1 cellular context compared by ENCODE assay signal in the genomic region with DNA sequence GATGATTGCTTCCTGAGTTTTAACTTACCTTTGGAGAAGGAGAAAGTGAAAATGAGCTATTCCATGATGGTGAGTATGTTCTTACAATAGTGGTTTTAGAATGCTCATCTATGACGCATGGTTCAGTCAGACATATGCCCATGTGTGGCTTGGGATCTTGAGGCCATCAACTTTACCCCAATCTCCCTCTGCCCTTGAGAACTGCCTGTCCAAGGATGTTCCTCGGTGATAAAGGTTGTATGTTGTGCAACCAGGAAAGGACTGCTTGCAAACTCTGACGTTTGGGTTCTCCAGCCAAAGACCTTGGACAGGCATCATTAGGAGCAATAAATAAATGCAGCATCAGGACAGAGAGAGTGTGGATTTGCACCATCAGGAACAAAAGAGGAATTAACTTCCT.
TF ChIP-seq lines count a peak whose summit lies in the region.

No MANE protein-coding gene starts in this region.

TF ChIP-seq in SK-N-SH, 30 proteins besides CTCF, POLR2A, EP300 and RAD21:
- TF ChIP-seq POLR2AphosphoS5 (IDR thresholded peaks at IDR 0.05; ENCODE audit: low read depth, low read length) (no peak), EZH2phosphoT487 (IDR thresholded peaks at IDR 0.05; ENCODE audit: borderline replicate concordance, low read depth) (no peak), SIN3A (IDR thresholded peaks at IDR 0.05; ENCODE audit: borderline replicate concordance, low read depth, low read length) (no peak), FOXM1 (IDR thresholded peaks at IDR 0.05; ENCODE audit: low read depth) (no peak), NFIC (IDR thresholded peaks at IDR 0.05; ENCODE audit: borderline replicate concordance) (no peak), TCF12 (IDR thresholded peaks at IDR 0.05) (no peak), FOXJ3 (CRISPR knock-in tag; IDR thresholded peaks at IDR 0.05) (no peak), JUND (IDR thresholded peaks at IDR 0.05) (no peak), SMC3 (IDR thresholded peaks at IDR 0.05; ENCODE audit: low read depth, low read length) (no peak), RXRA (IDR thresholded peaks at IDR 0.05; ENCODE audit: borderline replicate concordance, low read depth) (no peak)
- TF ChIP-seq, protein P1, sequence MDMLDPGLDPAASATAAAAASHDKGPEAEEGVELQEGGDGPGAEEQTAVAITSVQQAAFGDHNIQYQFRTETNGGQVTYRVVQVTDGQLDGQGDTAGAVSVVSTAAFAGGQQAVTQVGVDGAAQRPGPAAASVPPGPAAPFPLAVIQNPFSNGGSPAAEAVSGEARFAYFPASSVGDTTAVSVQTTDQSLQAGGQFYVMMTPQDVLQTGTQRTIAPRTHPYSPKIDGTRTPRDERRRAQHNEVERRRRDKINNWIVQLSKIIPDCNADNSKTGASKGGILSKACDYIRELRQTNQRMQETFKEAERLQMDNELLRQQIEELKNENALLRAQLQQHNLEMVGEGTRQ (IDR thresholded peaks at IDR 0.05; ENCODE audit: borderline replicate concordance, low read depth, low read length) = no peak
- TF ChIP-seq, protein P2, sequence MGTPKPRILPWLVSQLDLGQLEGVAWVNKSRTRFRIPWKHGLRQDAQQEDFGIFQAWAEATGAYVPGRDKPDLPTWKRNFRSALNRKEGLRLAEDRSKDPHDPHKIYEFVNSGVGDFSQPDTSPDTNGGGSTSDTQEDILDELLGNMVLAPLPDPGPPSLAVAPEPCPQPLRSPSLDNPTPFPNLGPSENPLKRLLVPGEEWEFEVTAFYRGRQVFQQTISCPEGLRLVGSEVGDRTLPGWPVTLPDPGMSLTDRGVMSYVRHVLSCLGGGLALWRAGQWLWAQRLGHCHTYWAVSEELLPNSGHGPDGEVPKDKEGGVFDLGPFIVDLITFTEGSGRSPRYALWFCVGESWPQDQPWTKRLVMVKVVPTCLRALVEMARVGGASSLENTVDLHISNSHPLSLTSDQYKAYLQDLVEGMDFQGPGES (IDR thresholded peaks at IDR 0.05; ENCODE audit: low read depth, low read length) = no peak
- TF ChIP-seq, protein P3, sequence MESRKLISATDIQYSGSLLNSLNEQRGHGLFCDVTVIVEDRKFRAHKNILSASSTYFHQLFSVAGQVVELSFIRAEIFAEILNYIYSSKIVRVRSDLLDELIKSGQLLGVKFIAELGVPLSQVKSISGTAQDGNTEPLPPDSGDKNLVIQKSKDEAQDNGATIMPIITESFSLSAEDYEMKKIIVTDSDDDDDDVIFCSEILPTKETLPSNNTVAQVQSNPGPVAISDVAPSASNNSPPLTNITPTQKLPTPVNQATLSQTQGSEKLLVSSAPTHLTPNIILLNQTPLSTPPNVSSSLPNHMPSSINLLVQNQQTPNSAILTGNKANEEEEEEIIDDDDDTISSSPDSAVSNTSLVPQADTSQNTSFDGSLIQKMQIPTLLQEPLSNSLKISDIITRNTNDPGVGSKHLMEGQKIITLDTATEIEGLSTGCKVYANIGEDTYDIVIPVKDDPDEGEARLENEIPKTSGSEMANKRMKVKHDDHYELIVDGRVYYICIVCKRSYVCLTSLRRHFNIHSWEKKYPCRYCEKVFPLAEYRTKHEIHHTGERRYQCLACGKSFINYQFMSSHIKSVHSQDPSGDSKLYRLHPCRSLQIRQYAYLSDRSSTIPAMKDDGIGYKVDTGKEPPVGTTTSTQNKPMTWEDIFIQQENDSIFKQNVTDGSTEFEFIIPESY (IDR thresholded peaks at IDR 0.05; ENCODE audit: borderline replicate concordance, low read depth) = no peak
- TF ChIP-seq, protein P4, sequence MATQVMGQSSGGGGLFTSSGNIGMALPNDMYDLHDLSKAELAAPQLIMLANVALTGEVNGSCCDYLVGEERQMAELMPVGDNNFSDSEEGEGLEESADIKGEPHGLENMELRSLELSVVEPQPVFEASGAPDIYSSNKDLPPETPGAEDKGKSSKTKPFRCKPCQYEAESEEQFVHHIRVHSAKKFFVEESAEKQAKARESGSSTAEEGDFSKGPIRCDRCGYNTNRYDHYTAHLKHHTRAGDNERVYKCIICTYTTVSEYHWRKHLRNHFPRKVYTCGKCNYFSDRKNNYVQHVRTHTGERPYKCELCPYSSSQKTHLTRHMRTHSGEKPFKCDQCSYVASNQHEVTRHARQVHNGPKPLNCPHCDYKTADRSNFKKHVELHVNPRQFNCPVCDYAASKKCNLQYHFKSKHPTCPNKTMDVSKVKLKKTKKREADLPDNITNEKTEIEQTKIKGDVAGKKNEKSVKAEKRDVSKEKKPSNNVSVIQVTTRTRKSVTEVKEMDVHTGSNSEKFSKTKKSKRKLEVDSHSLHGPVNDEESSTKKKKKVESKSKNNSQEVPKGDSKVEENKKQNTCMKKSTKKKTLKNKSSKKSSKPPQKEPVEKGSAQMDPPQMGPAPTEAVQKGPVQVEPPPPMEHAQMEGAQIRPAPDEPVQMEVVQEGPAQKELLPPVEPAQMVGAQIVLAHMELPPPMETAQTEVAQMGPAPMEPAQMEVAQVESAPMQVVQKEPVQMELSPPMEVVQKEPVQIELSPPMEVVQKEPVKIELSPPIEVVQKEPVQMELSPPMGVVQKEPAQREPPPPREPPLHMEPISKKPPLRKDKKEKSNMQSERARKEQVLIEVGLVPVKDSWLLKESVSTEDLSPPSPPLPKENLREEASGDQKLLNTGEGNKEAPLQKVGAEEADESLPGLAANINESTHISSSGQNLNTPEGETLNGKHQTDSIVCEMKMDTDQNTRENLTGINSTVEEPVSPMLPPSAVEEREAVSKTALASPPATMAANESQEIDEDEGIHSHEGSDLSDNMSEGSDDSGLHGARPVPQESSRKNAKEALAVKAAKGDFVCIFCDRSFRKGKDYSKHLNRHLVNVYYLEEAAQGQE (IDR thresholded peaks at IDR 0.05; ENCODE audit: low read depth, low read length) = no peak
- TF ChIP-seq, protein P5, sequence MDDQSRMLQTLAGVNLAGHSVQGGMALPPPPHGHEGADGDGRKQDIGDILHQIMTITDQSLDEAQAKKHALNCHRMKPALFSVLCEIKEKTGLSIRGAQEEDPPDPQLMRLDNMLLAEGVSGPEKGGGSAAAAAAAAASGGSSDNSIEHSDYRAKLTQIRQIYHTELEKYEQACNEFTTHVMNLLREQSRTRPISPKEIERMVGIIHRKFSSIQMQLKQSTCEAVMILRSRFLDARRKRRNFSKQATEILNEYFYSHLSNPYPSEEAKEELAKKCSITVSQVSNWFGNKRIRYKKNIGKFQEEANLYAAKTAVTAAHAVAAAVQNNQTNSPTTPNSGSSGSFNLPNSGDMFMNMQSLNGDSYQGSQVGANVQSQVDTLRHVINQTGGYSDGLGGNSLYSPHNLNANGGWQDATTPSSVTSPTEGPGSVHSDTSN (IDR thresholded peaks at IDR 0.05) = no peak
- TF ChIP-seq, protein P6, sequence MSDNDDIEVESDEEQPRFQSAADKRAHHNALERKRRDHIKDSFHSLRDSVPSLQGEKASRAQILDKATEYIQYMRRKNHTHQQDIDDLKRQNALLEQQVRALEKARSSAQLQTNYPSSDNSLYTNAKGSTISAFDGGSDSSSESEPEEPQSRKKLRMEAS (IDR thresholded peaks at IDR 0.05; ENCODE audit: low read depth) = no peak
TF ChIP-seq in SK-N-SH: peak in this region for 0.
